ENCODE assay signal across 26 cellular contexts in genomic region chr10:10661176-10661575, GRCh38.
"Had no signal": no experiment of that assay in that cellular context is flagged by ENCODE, and none has a peak within 500 bp of the region (broad histone marks: within the 10 kb centered on the region; RNA-seq: fewer than 3 reads in every experiment).

No MANE protein-coding gene starts in this region.

- H3K4me3 Mint-ChIP-seq: activated CD8-positive, alpha-beta T cell treated with anti-CD3 and anti-CD28 coated beads, Interleukin-2, amount 10 ng/mL, durations not matched to agents 7 days and 5 days; activated naive CD8-positive, alpha-beta T cell treated with anti-CD3 and anti-CD28 coated beads, Interleukin-2, amount 10 ng/mL, durations not matched to agents 7 days and 5 days; brain; central memory CD8-positive, alpha-beta T cell; T-helper 2 cell treated with Interferon-gamma antibody and Interleukin-4, amounts not matched to agents 5 μg/mL and 100 μg/mL, for 36 hours had no signal

- H3K27ac ChIP-seq: adrenal gland, Peyer's patch, SJCRH30 had no signal

- H3K9me3 ChIP-seq: adrenal gland, Peyer's patch, SJCRH30 had no signal

- H3K36me3 Mint-ChIP-seq: activated naive CD8-positive, alpha-beta T cell treated with anti-CD3 and anti-CD28 coated beads, Interleukin-2, amount 10 ng/mL, durations not matched to agents 7 days and 5 days; brain had no signal

- H3K9me3 Mint-ChIP-seq: activated naive CD8-positive, alpha-beta T cell treated with anti-CD3 and anti-CD28 coated beads, Interleukin-2, amount 10 ng/mL, durations not matched to agents 7 days and 5 days; central memory CD8-positive, alpha-beta T cell; T-helper 2 cell treated with Interferon-gamma antibody and Interleukin-4, amounts not matched to agents 5 μg/mL and 100 μg/mL, for 36 hours had no signal

- H3K4me1 ChIP-seq: Peyer's patch had no signal

- H3K27me3 Mint-ChIP-seq: brain had no signal

- H3K4me3 ChIP-seq: adrenal gland, Peyer's patch, SJCRH30 had no signal

- H3K27me3 ChIP-seq: adrenal gland, Peyer's patch, SJCRH30 had no signal

- DNase-seq: activated CD4-positive, alpha-beta T cell treated with anti-CD3 and anti-CD28 coated beads for 48 hours; activated CD4-positive, alpha-beta T cell treated with anti-CD3 and anti-CD28 coated beads, Interleukin-2, amount 50 U/mL, for 4 hours; activated CD8-positive, alpha-beta memory T cell treated with anti-CD3 and anti-CD28 coated beads, Interleukin-2, amount 50 U/mL, for 48 hours; activated CD8-positive, alpha-beta T cell treated with anti-CD3 and anti-CD28 coated beads, Interleukin-2, amount 10 ng/mL, durations not matched to agents 7 days and 5 days; activated naive CD4-positive, alpha-beta T cell treated with anti-CD3 and anti-CD28 coated beads, Interleukin-2, amount 50 U/mL, for 16 hours; activated naive CD8-positive, alpha-beta T cell treated with anti-CD3 and anti-CD28 coated beads, Interleukin-2, amount 10 ng/mL, durations not matched to agents 7 days and 5 days; activated T-cell treated with anti-CD3 and anti-CD28 coated beads, Interleukin-2, amount 50 U/mL, for 1 hour; adrenal gland; aorta; KG1; MV-4-11; NCI-H1092 treated with DMSO at 0.1 percent for 48 hours; NCI-H1417 treated with DMSO at 0.1 percent for 48 hours; NCI-H1694 treated with DMSO at 0.1 percent for 48 hours; NCI-H2029 treated with DMSO at 0.1 percent for 48 hours; NCI-H510A treated with DMSO at 0.1 percent for 48 hours; NCI-H69; Peyer's patch; Right ventricle myocardium superior; SW 1271 had no signal

- H3K4me1 Mint-ChIP-seq: activated naive CD8-positive, alpha-beta T cell treated with anti-CD3 and anti-CD28 coated beads, Interleukin-2, amount 10 ng/mL, durations not matched to agents 7 days and 5 days; central memory CD8-positive, alpha-beta T cell had no signal

- H3K27ac Mint-ChIP-seq: activated CD8-positive, alpha-beta T cell treated with anti-CD3 and anti-CD28 coated beads, Interleukin-2, amount 10 ng/mL, durations not matched to agents 7 days and 5 days; activated naive CD8-positive, alpha-beta T cell treated with anti-CD3 and anti-CD28 coated beads, Interleukin-2, amount 10 ng/mL, durations not matched to agents 7 days and 5 days; T-helper 2 cell treated with Interferon-gamma antibody and Interleukin-4, amounts not matched to agents 5 μg/mL and 100 μg/mL, for 36 hours had no signal

- ATAC-seq: activated CD4-positive, CD25-positive, alpha-beta regulatory T cell treated with anti-CD3 and anti-CD28 coated beads, Interleukin-2, amount 50 U/mL, for 24 hours; activated CD8-positive, alpha-beta T cell treated with anti-CD3 and anti-CD28 coated beads, Interleukin-2, amount 10 ng/mL, durations not matched to agents 7 days and 5 days; SK-N-SH treated with all-trans-retinoic acid at 6 μM for 48 hours had no signal

- H3K36me3 ChIP-seq: adrenal gland, Peyer's patch, SJCRH30 had no signal
